ENCODE assay signal across 8 cellular contexts in the genomic region with DNA sequence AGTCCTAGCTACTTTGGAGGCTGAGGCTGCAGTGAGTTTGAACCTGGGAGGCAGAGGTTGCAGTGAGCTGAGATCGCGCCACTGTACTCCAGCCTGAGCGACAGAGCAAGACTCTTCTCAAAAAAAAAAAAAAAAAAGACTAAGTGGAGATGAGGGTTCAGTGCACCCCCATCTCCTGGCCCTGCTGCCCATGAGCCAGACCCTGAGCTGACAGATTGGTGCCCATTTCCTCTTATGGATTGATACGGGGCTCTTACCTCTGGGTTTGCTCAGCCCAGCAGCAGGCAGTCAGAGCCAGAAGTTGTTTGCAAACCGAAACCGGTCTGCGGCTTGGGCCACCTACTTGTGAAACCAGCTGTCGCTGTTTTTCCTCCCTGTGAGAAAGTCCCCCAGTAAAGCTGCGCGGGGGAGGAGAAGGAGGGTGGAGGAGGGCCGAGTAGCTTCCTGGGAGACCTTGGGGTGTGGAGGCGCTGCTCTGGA. TPM values are rescaled to one million over a fixed set of nuclear protein-coding genes. Genes with fewer than 3 reads are reported as not detected.
DNase-seq lines count a peak whose midpoint lies in the region; ATAC-seq and TF ChIP-seq lines count a peak whose summit lies in the region.

No MANE protein-coding gene starts in this region.

- ATAC-seq in GM19467 (IDR thresholded peaks at IDR 0.05; ENCODE audit: unreplicated experiment) (peak; percentile 87), sciatic nerve (peak; percentile 81)

- no peaks in the 10 kb centered on the region for H3K27me3 ChIP-seq in left ventricle myocardium inferior (ENCODE audit: low read depth)
- no peaks in the 10 kb centered on the region for H3K27me3 ChIP-seq in vagina

- TF ChIP-seq POLR2A in vagina (IDR thresholded peaks at IDR 0.05) = no peak

- H3K36me3 ChIP-seq in left ventricle myocardium inferior (no peaks in the 10 kb centered on the region), vagina (no peaks in the 10 kb centered on the region)

- TF ChIP-seq CTCF in left ventricle myocardium inferior (IDR thresholded peaks at IDR 0.05; ENCODE audit: borderline replicate concordance) = no peak
- TF ChIP-seq CTCF in vagina (IDR thresholded peaks at IDR 0.05) = no peak

- H3K4me1 ChIP-seq in left ventricle myocardium inferior (peaks cover 39% of the 10 kb centered on the region), vagina (peaks cover 20% of the 10 kb centered on the region)

- H3K27ac ChIP-seq in left ventricle myocardium inferior (replicated peaks) (peak overlapping the region; percentile 88), vagina (peak overlapping the region; percentile 22)

- intact Hi-C loops in left ventricle myocardium inferior (cut with micrococcal nuclease) = loop anchor here (5.0 kb wide), 1 partner anchor 38 kb away; the partner anchor contains the start of gene ARRDC2
- intact Hi-C loops in sciatic nerve (cut with DNase I) = no loop called here
- intact Hi-C loops in vagina (cut with DNase I) = no loop called here

- H3K9me3 ChIP-seq in left ventricle myocardium inferior (replicated peaks) (peaks cover 12% of the 10 kb centered on the region), vagina (no peaks in the 10 kb centered on the region)

- peak; percentile 82 for DNase-seq in COLO668 (lab: John Stamatoyannopoulos, UW; ENCODE audit: unreplicated experiment)
- peak; percentile 68 for DNase-seq in HK-2 (ENCODE audit: unreplicated experiment)
- peak; percentile 18 for DNase-seq in SHP77 treated with DMSO at 0.1 percent for 48 hours (lab: John Stamatoyannopoulos, UW)
- DNase-seq in activated naive CD4-positive, alpha-beta T cell treated with Interleukin-2 at 50 U/mL for 16 hours = peak; percentile 92
- DNase-seq in left ventricle myocardium inferior = peak; percentile 74
- DNase-seq in sciatic nerve (ENCODE audit: low spot score) = peak; percentile 84
- DNase-seq in vagina (ENCODE audit: extremely low spot score in 2 of 2) = no peak

- H3K4me3 ChIP-seq in left ventricle myocardium inferior (peak overlapping the region; percentile 62), vagina (peak overlapping the region; percentile 29 to 51)

RNA-seq across cellular contexts. Expression of gene ARRDC2, which starts 36.9 kb away (rescaled TPM):
- total RNA-seq in left ventricle myocardium inferior (16.6 TPM), sciatic nerve (38.2 TPM), vagina (54.5 TPM)

RNA-seq across cellular contexts. Expression of gene IL12RB1, which starts 41.9 kb away (rescaled TPM):
- total RNA-seq in left ventricle myocardium inferior (0.44 TPM), sciatic nerve (2.1 TPM), vagina (not detected)

RNA-seq across cellular contexts. Expression of gene MAST3, which starts 52.7 kb away (rescaled TPM):
- total RNA-seq in left ventricle myocardium inferior = 4.6 TPM
- total RNA-seq in sciatic nerve = 20.1 TPM
- total RNA-seq in vagina = 9.6 TPM

Comparison
In these comparisons a context has a peak if more than half of its experiments do, and no peak if none do; other contexts are left out.
1. DNase-seq: peak in COLO668 (single experiment), HK-2 (single experiment), SHP77 treated with DMSO at 0.1 percent for 48 hours (single experiment), activated naive CD4-positive, alpha-beta T cell treated with Interleukin-2 at 50 U/mL for 16 hours (single experiment), left ventricle myocardium inferior (single experiment) and sciatic nerve (single experiment); none in vagina (0 of 2).